ENCODE assay signal across 25 cellular contexts in genomic region chr7:2551418-2551817, GRCh38.
"Had no signal": no experiment of that assay in that cellular context is flagged by ENCODE, and none has a peak within 500 bp of the region (broad histone marks: within the 10 kb centered on the region; RNA-seq: fewer than 3 reads in every experiment).

No MANE protein-coding gene starts in this region.

- H3K27me3 ChIP-seq: SJSA1 had no signal

- H3K4me3 ChIP-seq: SJSA1 had no signal

- H3K27ac Mint-ChIP-seq: activated CD8-positive, alpha-beta T cell treated with anti-CD3 and anti-CD28 coated beads for 36 hours; activated naive CD4-positive, alpha-beta T cell treated with anti-CD3 and anti-CD28 coated beads, Interleukin-2, amount 50 U/mL, for 72 hours; activated T-cell treated with anti-CD3 and anti-CD28 coated beads, Interleukin-2, amount 50 U/mL, for 72 hours; activated T-helper 2 cell treated with anti-CD3 and anti-CD28 coated beads, Interferon-gamma antibody, Interleukin-2, Interleukin-4, amounts not matched to agents 10 μg/mL and 5 μg/mL and 100 μg/mL, durations not matched to agents 14 hours and 24 hours and 36 hours; T-helper 1 cell treated with Interleukin-12 subunit alpha and Interleukin-12 subunit beta and Interleukin-4 antibody, amounts not matched to agents 30 μg/mL and 1 μg/mL, for 36 hours had no signal

- H3K9me3 Mint-ChIP-seq: activated CD8-positive, alpha-beta T cell treated with anti-CD3 and anti-CD28 coated beads for 36 hours; activated naive CD4-positive, alpha-beta T cell treated with anti-CD3 and anti-CD28 coated beads, Interleukin-2, amount 50 U/mL, for 72 hours; activated T-cell treated with anti-CD3 and anti-CD28 coated beads, Interleukin-2, amount 50 U/mL, for 72 hours; activated T-helper 2 cell treated with anti-CD3 and anti-CD28 coated beads, Interferon-gamma antibody, Interleukin-2, Interleukin-4, amounts not matched to agents 10 μg/mL and 5 μg/mL and 100 μg/mL, durations not matched to agents 14 hours and 24 hours and 36 hours; T-helper 1 cell treated with Interleukin-12 subunit alpha and Interleukin-12 subunit beta and Interleukin-4 antibody, amounts not matched to agents 30 μg/mL and 1 μg/mL, for 36 hours had no signal

- H3K27me3 Mint-ChIP-seq: activated CD8-positive, alpha-beta T cell treated with anti-CD3 and anti-CD28 coated beads for 36 hours had no signal

- ATAC-seq: activated CD4-positive, CD25-positive, alpha-beta regulatory T cell treated with anti-CD3 and anti-CD28 coated beads, Interleukin-2, amount 50 U/mL, for 24 hours; activated CD8-positive, alpha-beta T cell treated with anti-CD3 and anti-CD28 coated beads for 36 hours; activated naive CD4-positive, alpha-beta T cell treated with anti-CD3 and anti-CD28 coated beads, Interleukin-2, amount 50 U/mL, for 72 hours; activated T-cell treated with anti-CD3 and anti-CD28 coated beads, Interleukin-2, amount 50 U/mL, for 72 hours; Panc1; Right ventricle myocardium inferior had no signal

- H3K9me3 ChIP-seq: SJSA1 had no signal

- H3K27ac ChIP-seq: SJSA1 had no signal

- DNase-seq: activated CD4-positive, alpha-beta T cell treated with anti-CD3 and anti-CD28 coated beads for 4 hours; activated CD8-positive, alpha-beta memory T cell treated with anti-CD3 and anti-CD28 coated beads, Interleukin-2, amount 50 U/mL, for 4 hours; activated CD8-positive, alpha-beta T cell treated with anti-CD3 and anti-CD28 coated beads for 36 hours; activated naive CD4-positive, alpha-beta T cell; activated T-cell treated with anti-CD3 and anti-CD28 coated beads, Interleukin-2, amount 50 U/mL, for 72 hours; anterior cingulate cortex; Kasumi-1; KBM-7; NCI-H1092; NCI-H1417; NCI-H1930; NCI-H2171; NCI-H226; NCI-H526 treated with DMSO at 0.1 percent for 48 hours; NCI-H82; NK-92 treated with Interleukin-12 subunit alpha and Interleukin-12 subunit beta, amount 100 ng/mL, for 24 hours; OCI-M1; RPMI8226 had no signal

- H3K4me3 Mint-ChIP-seq: activated CD8-positive, alpha-beta T cell treated with anti-CD3 and anti-CD28 coated beads for 36 hours; activated T-cell treated with anti-CD3 and anti-CD28 coated beads, Interleukin-2, amount 50 U/mL, for 72 hours; T-helper 1 cell treated with Interleukin-12 subunit alpha and Interleukin-12 subunit beta and Interleukin-4 antibody, amounts not matched to agents 30 μg/mL and 1 μg/mL, for 36 hours had no signal
